24 cellular contexts compared by ENCODE assay signal in genomic region chr3:162892921-162893793, GRCh38.
"Had no signal": no experiment of that assay in that cellular context is flagged by ENCODE, and none has a peak within 500 bp of the region (broad histone marks: within the 10 kb centered on the region; RNA-seq: fewer than 3 reads in every experiment).

No MANE protein-coding gene starts in this region.

- H3K27me3 Mint-ChIP-seq: activated naive CD4-positive, alpha-beta T cell treated with anti-CD3 and anti-CD28 coated beads, Interleukin-2, amount 50 U/mL, for 24 hours; T-helper 17 cell had no signal

- ATAC-seq: activated CD8-positive, alpha-beta T cell treated with anti-CD3 and anti-CD28 coated beads, Interleukin-2, amount 10 ng/mL, durations not matched to agents 7 days and 5 days; PC-3; T-helper 17 cell; WTC11 had no signal

- H3K9me3 Mint-ChIP-seq: activated naive CD4-positive, alpha-beta T cell treated with anti-CD3 and anti-CD28 coated beads, Interleukin-2, amount 50 U/mL, for 24 hours; activated T-helper 1 cell treated with anti-CD3 and anti-CD28 coated beads, Interleukin-12 subunit alpha, Interleukin-12 subunit beta, Interleukin-2, Interleukin-4 antibody, amounts not matched to agents 30 ng/mL and 10 ng/mL and 1 ng/mL, durations not matched to agents 14 hours and 24 hours and 36 hours; WTC11 had no signal

- H3K27ac Mint-ChIP-seq: activated CD8-positive, alpha-beta T cell treated with anti-CD3 and anti-CD28 coated beads, Interleukin-2, amount 10 ng/mL, durations not matched to agents 7 days and 5 days; activated naive CD4-positive, alpha-beta T cell treated with anti-CD3 and anti-CD28 coated beads, Interleukin-2, amount 50 U/mL, for 24 hours; activated T-helper 1 cell treated with anti-CD3 and anti-CD28 coated beads, Interleukin-12 subunit alpha, Interleukin-12 subunit beta, Interleukin-2, Interleukin-4 antibody, amounts not matched to agents 30 ng/mL and 10 ng/mL and 1 ng/mL, durations not matched to agents 14 hours and 24 hours and 36 hours; T-helper 17 cell; WTC11 had no signal

- DNase-seq: activated CD4-positive, alpha-beta T cell treated with anti-CD3 and anti-CD28 coated beads for 48 hours; activated CD4-positive, alpha-beta T cell treated with anti-CD3 and anti-CD28 coated beads, Interleukin-2, amount 50 U/mL, for 4 hours; activated CD4-positive, CD25-positive, alpha-beta regulatory T cell treated with anti-CD3 and anti-CD28 coated beads, Interleukin-2, amount 50 U/mL, for 72 hours; activated CD8-positive, alpha-beta memory T cell treated with anti-CD3 and anti-CD28 coated beads, Interleukin-2, amount 50 U/mL, for 48 hours; activated CD8-positive, alpha-beta T cell treated with anti-CD3 and anti-CD28 coated beads, Interleukin-2, amount 10 ng/mL, durations not matched to agents 7 days and 5 days; activated effector memory CD4-positive, alpha-beta T cell treated with Interleukin-2 at 50 U/mL for 16 hours; activated naive CD4-positive, alpha-beta T cell; activated T-cell treated with anti-CD3 and anti-CD28 coated beads, Interleukin-2, amount 50 U/mL, for 1 hour; aorta; central memory CD4-positive, alpha-beta T cell; KG1; NCI-H1092; NCI-H1436; NCI-H1694 treated with DMSO at 0.1 percent for 48 hours; NCI-H2029 treated with DMSO at 0.1 percent for 48 hours; NCI-H446; NCI-H524; PC-3; SHP77 treated with DMSO at 0.1 percent for 48 hours; T-helper 17 cell; T-helper 9 cell had no signal

- H3K36me3 Mint-ChIP-seq: activated naive CD4-positive, alpha-beta T cell treated with anti-CD3 and anti-CD28 coated beads, Interleukin-2, amount 50 U/mL, for 24 hours; WTC11 had no signal

- H3K4me3 Mint-ChIP-seq: activated CD8-positive, alpha-beta T cell treated with anti-CD3 and anti-CD28 coated beads, Interleukin-2, amount 10 ng/mL, durations not matched to agents 7 days and 5 days; activated naive CD4-positive, alpha-beta T cell treated with anti-CD3 and anti-CD28 coated beads, Interleukin-2, amount 50 U/mL, for 24 hours; activated T-helper 1 cell treated with anti-CD3 and anti-CD28 coated beads, Interleukin-12 subunit alpha, Interleukin-12 subunit beta, Interleukin-2, Interleukin-4 antibody, amounts not matched to agents 30 ng/mL and 10 ng/mL and 1 ng/mL, durations not matched to agents 14 hours and 24 hours and 36 hours; T-helper 17 cell; WTC11 had no signal

- H3K4me1 Mint-ChIP-seq: activated naive CD4-positive, alpha-beta T cell treated with anti-CD3 and anti-CD28 coated beads, Interleukin-2, amount 50 U/mL, for 24 hours; T-helper 17 cell; WTC11 had no signal
